Comparison of ENCODE assay signal across 16 cellular contexts in the genomic region with DNA sequence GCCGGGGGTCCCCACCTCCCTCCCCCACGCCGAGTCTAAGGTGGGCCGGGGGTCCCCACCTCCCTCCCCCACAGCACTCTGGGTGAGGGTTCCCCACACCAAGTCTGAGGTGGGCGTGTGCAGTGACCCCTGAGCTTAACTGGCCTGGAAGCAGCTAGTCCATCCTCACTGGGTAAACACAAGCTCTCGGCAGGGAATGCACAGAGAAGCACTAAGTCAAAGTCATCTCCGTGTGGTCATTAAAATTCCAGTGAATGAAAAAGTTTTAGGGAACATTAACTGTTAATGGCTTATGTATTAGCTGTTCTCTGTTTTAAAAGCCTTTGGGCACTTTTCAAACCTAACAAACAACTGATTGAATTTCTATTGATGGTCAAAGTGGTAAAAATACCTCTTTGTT. TPM values are rescaled to one million over a fixed set of nuclear protein-coding genes. Genes with fewer than 3 reads are reported as not detected.
DNase-seq lines count a peak whose midpoint lies in the region; ATAC-seq and TF ChIP-seq lines count a peak whose summit lies in the region.
"Had no signal": no experiment of that assay in that cellular context is flagged by ENCODE, and none has a peak within 500 bp of the region (broad histone marks: within the 10 kb centered on the region; RNA-seq: fewer than 3 reads in every experiment).

No MANE protein-coding gene starts in this region.

- peaks cover 69% of the 10 kb centered on the region for H3K36me3 Mint-ChIP-seq in MCF 10A (ENCODE audit: insufficient read depth, unreplicated experiment)
- H3K36me3 Mint-ChIP-seq in osteocyte (ENCODE audit: unreplicated experiment) = peaks cover 19% of the 10 kb centered on the region
- H3K36me3 Mint-ChIP-seq in endothelial cell (ENCODE audit: low read depth, unreplicated experiment) = peaks cover 14% of the 10 kb centered on the region

- TF ChIP-seq CTCF in breast epithelium (IDR thresholded peaks at IDR 0.05) = no peak
- no peak for TF ChIP-seq CTCF in MCF 10A (IDR thresholded peaks at IDR 0.05; ENCODE audit: unreplicated experiment)
- no peak for TF ChIP-seq CTCF in fibroblast of mammary gland (conservative IDR thresholded peaks at IDR 0.05; ENCODE audit: control insufficient read depth, insufficient read depth, low read depth, low read length)
- no peak for TF ChIP-seq CTCF in osteocyte (IDR thresholded peaks at IDR 0.05)
- no peak for TF ChIP-seq CTCF in upper lobe of right lung (IDR thresholded peaks at IDR 0.05)
- TF ChIP-seq CTCF in endothelial cell (IDR thresholded peaks at IDR 0.05; ENCODE audit: unreplicated experiment) = no peak

- H3K4me1 ChIP-seq in breast epithelium (no peaks in the 10 kb centered on the region), upper lobe of right lung (peaks cover 21% of the 10 kb centered on the region)

- H3K4me1 Mint-ChIP-seq in MCF 10A (ENCODE audit: insufficient read depth, unreplicated experiment) (no peaks in the 10 kb centered on the region), osteocyte (ENCODE audit: unreplicated experiment) (peaks cover 31% of the 10 kb centered on the region), endothelial cell (ENCODE audit: unreplicated experiment) (no peaks in the 10 kb centered on the region)

- CTCF ChIA-PET in MCF 10A (lab: Yijun Ruan, JAX) = no interaction called here

- H3K4me3 ChIP-seq in breast epithelium (no peak overlapping the region), fibroblast of mammary gland (ENCODE audit: control insufficient read depth, low read depth, low read length) (no peak overlapping the region), upper lobe of right lung (no peak overlapping the region)
- H3K4me3 ChIP-seq: lung had no signal

- no peaks in the 10 kb centered on the region for H3K27me3 Mint-ChIP-seq in MCF 10A (ENCODE audit: insufficient read depth, unreplicated experiment)
- no peaks in the 10 kb centered on the region for H3K27me3 Mint-ChIP-seq in osteocyte (ENCODE audit: unreplicated experiment)
- peaks cover 5% of the 10 kb centered on the region for H3K27me3 Mint-ChIP-seq in endothelial cell (ENCODE audit: unreplicated experiment)

- H3K27ac ChIP-seq in breast epithelium = peak overlapping the region; percentile 31 to 80
- H3K27ac ChIP-seq in upper lobe of right lung = peak overlapping the region; percentile 59

- H3K27ac Mint-ChIP-seq in MCF 10A (ENCODE audit: low read depth, unreplicated experiment) (no peak overlapping the region), osteocyte (ENCODE audit: unreplicated experiment) (peak overlapping the region; percentile 68), endothelial cell (ENCODE audit: unreplicated experiment) (no peak overlapping the region)

- H3K27me3 ChIP-seq in breast epithelium (no peaks in the 10 kb centered on the region), upper lobe of right lung (no peaks in the 10 kb centered on the region)

- no TSS peak for BruUV-seq in MCF 10A (replicated peaks; lab: Mats Ljungman, UMichigan)

- intact Hi-C loops in breast epithelium (cut with DNase I; ENCODE audit: low total_unique reads) = loop anchor here (10.0 kb wide), 1 partner anchor 446 kb away; no protein-coding TSS in a partner anchor
- intact Hi-C loops in MCF 10A (cut with micrococcal nuclease) = no loop called here
- intact Hi-C loops in upper lobe of right lung (cut with DNase I) = loop anchor here (5.0 kb wide), 1 partner anchor 448 kb away; no protein-coding TSS in a partner anchor

- H3K9me3 ChIP-seq in breast epithelium (no peaks in the 10 kb centered on the region), upper lobe of right lung (no peaks in the 10 kb centered on the region)

- POLR2A ChIA-PET in MCF 10A (lab: Yijun Ruan, JAX) = no interaction called here

- TF ChIP-seq POLR2A in breast epithelium (IDR thresholded peaks at IDR 0.05) = no peak

- H3K9me3 Mint-ChIP-seq in MCF 10A (ENCODE audit: unreplicated experiment) (no peaks in the 10 kb centered on the region), osteocyte (ENCODE audit: unreplicated experiment) (no peaks in the 10 kb centered on the region), endothelial cell (ENCODE audit: unreplicated experiment) (no peaks in the 10 kb centered on the region)

- H3K4me3 Mint-ChIP-seq in MCF 10A (ENCODE audit: unreplicated experiment) = no peak overlapping the region
- no peak overlapping the region for H3K4me3 Mint-ChIP-seq in osteocyte (ENCODE audit: unreplicated experiment)
- no peak overlapping the region for H3K4me3 Mint-ChIP-seq in endothelial cell (ENCODE audit: unreplicated experiment)

- no peak for ATAC-seq in upper lobe of right lung

- DNase-seq in breast epithelium (ENCODE audit: low spot score in 2 of 2) = no peak
- no peak for DNase-seq in MCF 10A (ENCODE audit: unreplicated experiment)
- DNase-seq in fibroblast of mammary gland (ENCODE audit: low read depth) = peak; percentile 7
- DNase-seq in osteocyte (ENCODE audit: extremely low spot score, unreplicated experiment) = no peak
- DNase-seq in upper lobe of right lung = no peak
- DNase-seq in endothelial cell (ENCODE audit: low spot score) = no peak
- DNase-seq in HUDEP-2 (lab: John Stamatoyannopoulos, UW; ENCODE audit: unreplicated experiment in 76 of 76) = no peak
- DNase-seq in NCI-H69 (lab: John Stamatoyannopoulos, UW) = no peak
- DNase-seq: activated CD4-positive, alpha-beta T cell treated with anti-CD3 and anti-CD28 coated beads, Interleukin-2, amount 50 U/mL, for 1 hour; activated T-cell treated with anti-CD3 and anti-CD28 coated beads, Interleukin-2, amount 50 U/mL, for 48 hours; GDM1; head of caudate nucleus; NCI-H1694 treated with DMSO at 0.1 percent for 48 hours; occipital lobe; T-helper 9 cell had no signal

- H3K36me3 ChIP-seq in breast epithelium = no peaks in the 10 kb centered on the region
- peaks cover 3% of the 10 kb centered on the region for H3K36me3 ChIP-seq in upper lobe of right lung

RNA-seq across cellular contexts. Expression of gene PRKAR1B, which starts 43.7 kb away (rescaled TPM):
- total RNA-seq in breast epithelium = 10 to 100 TPM in 1 of 3 donors, 1 to 10 TPM in 2; 3.7 to 10.5 (median 7.9) TPM
- 25.4 and 31.5 TPM in 2 replicates for total RNA-seq in MCF 10A (2022)
- total RNA-seq in osteocyte = 10.9 and 12.0 TPM in 2 replicates
- 25.7 TPM for total RNA-seq in upper lobe of right lung
- 21.7 TPM for total RNA-seq in endothelial cell (ENCODE audit: unreplicated experiment)

RNA-seq across cellular contexts. Expression of gene DNAAF5, which starts 44.3 kb away (rescaled TPM):
- total RNA-seq in breast epithelium (10 to 100 TPM; 14.1 to 29.8 (median 23.6) TPM), MCF 10A (2022) (35.6 and 37.6 TPM in 2 replicates), osteocyte (28.1 and 36.9 TPM in 2 replicates), upper lobe of right lung (15.8 TPM), endothelial cell (ENCODE audit: unreplicated experiment) (30.7 TPM)
